ENCODE assay signal across 1 cellular context in the genomic region with DNA sequence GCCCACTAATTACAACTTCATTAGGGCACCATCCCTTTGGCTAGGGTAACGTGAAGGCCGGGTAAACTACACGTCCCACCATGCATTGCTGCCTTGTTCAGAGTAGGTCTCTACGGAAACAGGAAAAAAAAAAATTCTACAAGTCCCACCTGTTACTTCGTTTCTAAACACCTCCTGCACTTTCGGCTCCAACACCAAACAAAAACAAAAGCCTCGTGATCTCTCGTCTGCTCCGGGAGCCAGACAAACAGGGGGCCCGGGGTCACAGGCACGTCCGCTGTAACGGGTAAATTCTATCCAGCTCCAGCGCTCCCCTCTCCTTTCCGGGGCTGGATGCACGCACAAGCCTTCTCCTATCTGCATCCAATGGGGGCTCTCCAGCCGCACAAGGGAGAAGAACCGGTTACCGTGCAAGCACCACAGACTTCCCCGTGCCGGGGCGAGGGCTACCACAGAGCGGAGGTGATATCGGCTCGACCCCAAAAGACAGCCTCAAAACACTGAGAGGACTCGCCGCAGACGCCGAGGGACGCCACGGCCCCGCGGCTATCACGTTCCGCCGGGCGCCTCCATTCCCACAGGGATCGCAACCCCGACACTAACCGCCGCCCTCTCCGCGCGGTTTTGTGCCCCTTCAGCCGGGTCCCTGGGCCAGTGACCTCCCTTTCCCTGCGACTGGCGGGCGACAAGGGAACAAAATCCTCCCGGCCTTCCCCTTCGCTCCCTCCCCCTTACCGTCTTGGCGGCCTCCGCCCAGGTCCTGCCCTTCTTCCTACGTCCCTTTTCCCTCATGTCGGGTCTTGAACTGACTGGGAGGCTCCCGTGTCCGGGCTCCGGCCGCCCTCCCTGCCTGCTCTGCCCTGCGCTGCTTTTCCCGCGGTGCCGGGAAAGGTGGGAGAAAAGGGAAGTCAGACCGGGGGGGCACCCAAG.
TF ChIP-seq lines count a peak whose summit lies in the region.

No MANE protein-coding gene starts in this region.

TF ChIP-seq in K562, 482 proteins besides CTCF, POLR2A, EP300 and RAD21 (continued from another document and continues in another):
- TF ChIP-seq, protein P1, sequence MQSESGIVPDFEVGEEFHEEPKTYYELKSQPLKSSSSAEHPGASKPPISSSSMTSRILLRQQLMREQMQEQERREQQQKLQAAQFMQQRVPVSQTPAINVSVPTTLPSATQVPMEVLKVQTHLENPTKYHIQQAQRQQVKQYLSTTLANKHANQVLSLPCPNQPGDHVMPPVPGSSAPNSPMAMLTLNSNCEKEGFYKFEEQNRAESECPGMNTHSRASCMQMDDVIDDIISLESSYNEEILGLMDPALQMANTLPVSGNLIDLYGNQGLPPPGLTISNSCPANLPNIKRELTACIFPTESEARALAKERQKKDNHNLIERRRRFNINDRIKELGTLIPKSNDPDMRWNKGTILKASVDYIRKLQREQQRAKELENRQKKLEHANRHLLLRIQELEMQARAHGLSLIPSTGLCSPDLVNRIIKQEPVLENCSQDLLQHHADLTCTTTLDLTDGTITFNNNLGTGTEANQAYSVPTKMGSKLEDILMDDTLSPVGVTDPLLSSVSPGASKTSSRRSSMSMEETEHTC (IDR thresholded peaks at IDR 0.05), result no peak
- TF ChIP-seq, protein P2, sequence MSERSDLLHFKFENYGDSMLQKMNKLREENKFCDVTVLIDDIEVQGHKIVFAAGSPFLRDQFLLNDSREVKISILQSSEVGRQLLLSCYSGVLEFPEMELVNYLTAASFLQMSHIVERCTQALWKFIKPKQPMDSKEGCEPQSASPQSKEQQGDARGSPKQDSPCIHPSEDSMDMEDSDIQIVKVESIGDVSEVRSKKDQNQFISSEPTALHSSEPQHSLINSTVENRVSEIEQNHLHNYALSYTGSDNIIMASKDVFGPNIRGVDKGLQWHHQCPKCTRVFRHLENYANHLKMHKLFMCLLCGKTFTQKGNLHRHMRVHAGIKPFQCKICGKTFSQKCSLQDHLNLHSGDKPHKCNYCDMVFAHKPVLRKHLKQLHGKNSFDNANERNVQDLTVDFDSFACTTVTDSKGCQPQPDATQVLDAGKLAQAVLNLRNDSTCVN (CRISPR knock-in tag; IDR thresholded peaks at IDR 0.05), result no peak
- TF ChIP-seq SRSF7 (optimal IDR thresholded peaks at IDR 0.05; ENCODE audit: low read depth, low read length) (no peak), SMARCE1 (IDR thresholded peaks at IDR 0.05) (0 out of 2 replicates have a peak, but pooled peaks have one; percentile 10), TEAD1 (CRISPR knock-in tag; IDR thresholded peaks at IDR 0.05) (0 out of 4 replicates have a peak, but pooled peaks of 1 of the 2 experiments have one; percentile 9), POLR2H (tag; IDR thresholded peaks at IDR 0.05; ENCODE audit: low read depth) (no peak), SRSF1 (IDR thresholded peaks at IDR 0.05; ENCODE audit: low read depth, low read length) (no peak), HCFC1 (IDR thresholded peaks at IDR 0.05; ENCODE audit: low read depth, low read length) (peak; percentile 85), NFYB (IDR thresholded peaks at IDR 0.05; ENCODE audit: extremely low read depth, insufficient read length) (no peak), PTTG1 (tag; IDR thresholded peaks at IDR 0.05; ENCODE audit: low read depth) (no peak), CCNT2 (IDR thresholded peaks at IDR 0.05; ENCODE audit: borderline replicate concordance, extremely low read depth, insufficient read length, low read depth, low read length) (peak; percentile 37), MAFF (IDR thresholded peaks at IDR 0.05; ENCODE audit: low read length) (no peak), MYC (IDR thresholded peaks at IDR 0.05; ENCODE audit: low read depth, low read length) (peak; percentile 13; the same call in 1 of the 2 replicates), MYC (CRISPR knock-in tag; IDR thresholded peaks at IDR 0.05; ENCODE audit: borderline replicate concordance, low read depth) (0 out of 2 replicates have a peak, but pooled peaks have one; percentile 65), KAT8 (IDR thresholded peaks at IDR 0.05; ENCODE audit: low read depth) (no peak), ZNF77 (CRISPR knock-in tag; IDR thresholded peaks at IDR 0.05) (no peak), ZEB2 (IDR thresholded peaks at IDR 0.05) (no peak), PML (IDR thresholded peaks at IDR 0.05; ENCODE audit: low read length) (peak; percentile 43), ARID2 (IDR thresholded peaks at IDR 0.05) (no peak), RCOR1 (IDR thresholded peaks at IDR 0.05; ENCODE audit: borderline replicate concordance in 1 of 2, low read depth in 2 of 2, low read length in 2 of 2) (no peak), ZNF41 (CRISPR knock-in tag; conservative IDR thresholded peaks at IDR 0.05) (no peak), CAMTA2 (CRISPR knock-in tag; conservative IDR thresholded peaks at IDR 0.05) (no peak), GATAD2A (IDR thresholded peaks at IDR 0.05) (no peak), EWSR1 (IDR thresholded peaks at IDR 0.05; ENCODE audit: borderline replicate concordance, low read depth, partially characterized antibody) (no peak), HDAC2 (IDR thresholded peaks at IDR 0.05) (peak; percentile 32; the same call in 1 of the 2 replicates), POLR2G (IDR thresholded peaks at IDR 0.05; ENCODE audit: low read depth, low read length) (peak; percentile 95), NCOA4 (IDR thresholded peaks at IDR 0.05; ENCODE audit: partially characterized antibody) (no peak), JUNB (CRISPR knock-in tag; conservative IDR thresholded peaks at IDR 0.05) (no peak), RFX5 (IDR thresholded peaks at IDR 0.05; ENCODE audit: low read depth, low read length) (no peak), MTF1 (CRISPR knock-in tag; IDR thresholded peaks at IDR 0.05; ENCODE audit: borderline replicate concordance) (no peak)
- TF ChIP-seq, protein P3, sequence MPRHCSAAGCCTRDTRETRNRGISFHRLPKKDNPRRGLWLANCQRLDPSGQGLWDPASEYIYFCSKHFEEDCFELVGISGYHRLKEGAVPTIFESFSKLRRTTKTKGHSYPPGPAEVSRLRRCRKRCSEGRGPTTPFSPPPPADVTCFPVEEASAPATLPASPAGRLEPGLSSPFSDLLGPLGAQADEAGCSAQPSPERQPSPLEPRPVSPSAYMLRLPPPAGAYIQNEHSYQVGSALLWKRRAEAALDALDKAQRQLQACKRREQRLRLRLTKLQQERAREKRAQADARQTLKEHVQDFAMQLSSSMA (CRISPR knock-in tag; IDR thresholded peaks at IDR 0.05), result no peak
- TF ChIP-seq, protein P4, sequence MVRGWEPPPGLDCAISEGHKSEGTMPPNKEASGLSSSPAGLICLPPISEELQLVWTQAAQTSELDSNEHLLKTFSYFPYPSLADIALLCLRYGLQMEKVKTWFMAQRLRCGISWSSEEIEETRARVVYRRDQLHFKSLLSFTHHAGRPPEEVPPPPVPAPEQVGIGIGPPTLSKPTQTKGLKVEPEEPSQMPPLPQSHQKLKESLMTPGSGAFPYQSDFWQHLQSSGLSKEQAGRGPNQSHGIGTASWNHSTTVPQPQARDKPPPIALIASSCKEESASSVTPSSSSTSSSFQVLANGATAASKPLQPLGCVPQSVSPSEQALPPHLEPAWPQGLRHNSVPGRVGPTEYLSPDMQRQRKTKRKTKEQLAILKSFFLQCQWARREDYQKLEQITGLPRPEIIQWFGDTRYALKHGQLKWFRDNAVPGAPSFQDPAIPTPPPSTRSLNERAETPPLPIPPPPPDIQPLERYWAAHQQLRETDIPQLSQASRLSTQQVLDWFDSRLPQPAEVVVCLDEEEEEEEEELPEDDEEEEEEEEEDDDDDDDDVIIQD (CRISPR knock-in tag; IDR thresholded peaks at IDR 0.05), result no peak
- TF ChIP-seq, protein P5, sequence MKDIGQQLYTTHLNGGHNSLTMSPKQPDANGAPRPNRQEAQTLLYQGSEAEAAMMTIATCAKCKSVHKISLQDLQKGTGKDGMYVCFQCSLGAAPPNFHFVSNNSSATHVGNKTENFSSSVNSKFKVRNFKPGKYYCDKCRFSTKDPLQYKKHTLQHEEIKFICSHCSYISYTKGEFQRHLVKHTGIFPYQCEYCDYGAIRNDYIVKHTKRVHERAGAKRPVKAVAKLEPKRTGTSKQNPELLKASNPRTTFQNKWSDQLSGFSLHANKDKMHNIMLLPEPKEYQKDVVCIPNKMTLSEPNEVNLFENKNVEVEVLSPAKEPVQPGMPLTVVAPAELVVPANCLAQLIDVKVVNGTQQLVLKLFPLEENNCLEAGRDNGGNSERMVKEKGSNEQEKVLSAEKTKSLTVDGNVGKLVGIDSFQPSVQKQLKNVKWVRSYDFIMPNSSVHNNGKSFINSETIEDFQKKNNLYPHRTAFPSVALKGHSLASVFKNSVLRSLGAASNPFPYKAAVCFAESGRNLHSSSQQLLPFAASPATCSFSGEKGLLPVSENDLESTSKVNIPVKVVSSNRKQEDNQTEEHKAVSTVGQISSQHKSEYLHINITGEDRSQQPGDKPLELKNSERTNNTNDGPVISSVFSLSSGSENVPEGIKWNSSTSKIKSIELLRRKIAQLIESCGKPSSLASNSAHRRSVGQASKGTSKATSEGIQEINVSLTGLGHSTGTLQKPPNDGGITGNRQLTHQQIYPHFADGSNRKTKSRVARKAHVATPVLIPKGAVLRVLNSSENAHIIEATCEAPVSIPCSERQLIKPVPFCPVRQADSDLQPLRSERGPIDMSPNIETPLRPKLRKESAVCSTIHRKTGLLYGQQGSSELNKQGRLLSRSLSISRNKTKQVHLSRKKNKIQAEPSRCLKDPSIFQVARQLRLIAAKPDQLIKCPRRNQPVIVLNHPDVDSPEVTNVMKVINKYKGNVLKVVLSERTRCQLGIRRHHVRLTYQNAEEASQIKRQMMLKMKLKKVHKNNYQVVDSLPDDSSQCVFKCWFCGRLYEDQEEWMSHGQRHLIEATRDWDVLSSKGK (CRISPR knock-in tag; IDR thresholded peaks at IDR 0.05), result no peak
- TF ChIP-seq, protein P6, sequence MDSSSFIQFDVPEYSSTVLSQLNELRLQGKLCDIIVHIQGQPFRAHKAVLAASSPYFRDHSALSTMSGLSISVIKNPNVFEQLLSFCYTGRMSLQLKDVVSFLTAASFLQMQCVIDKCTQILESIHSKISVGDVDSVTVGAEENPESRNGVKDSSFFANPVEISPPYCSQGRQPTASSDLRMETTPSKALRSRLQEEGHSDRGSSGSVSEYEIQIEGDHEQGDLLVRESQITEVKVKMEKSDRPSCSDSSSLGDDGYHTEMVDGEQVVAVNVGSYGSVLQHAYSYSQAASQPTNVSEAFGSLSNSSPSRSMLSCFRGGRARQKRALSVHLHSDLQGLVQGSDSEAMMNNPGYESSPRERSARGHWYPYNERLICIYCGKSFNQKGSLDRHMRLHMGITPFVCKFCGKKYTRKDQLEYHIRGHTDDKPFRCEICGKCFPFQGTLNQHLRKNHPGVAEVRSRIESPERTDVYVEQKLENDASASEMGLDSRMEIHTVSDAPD (CRISPR knock-in tag; IDR thresholded peaks at IDR 0.05), result no peak
- TF ChIP-seq, protein P7, sequence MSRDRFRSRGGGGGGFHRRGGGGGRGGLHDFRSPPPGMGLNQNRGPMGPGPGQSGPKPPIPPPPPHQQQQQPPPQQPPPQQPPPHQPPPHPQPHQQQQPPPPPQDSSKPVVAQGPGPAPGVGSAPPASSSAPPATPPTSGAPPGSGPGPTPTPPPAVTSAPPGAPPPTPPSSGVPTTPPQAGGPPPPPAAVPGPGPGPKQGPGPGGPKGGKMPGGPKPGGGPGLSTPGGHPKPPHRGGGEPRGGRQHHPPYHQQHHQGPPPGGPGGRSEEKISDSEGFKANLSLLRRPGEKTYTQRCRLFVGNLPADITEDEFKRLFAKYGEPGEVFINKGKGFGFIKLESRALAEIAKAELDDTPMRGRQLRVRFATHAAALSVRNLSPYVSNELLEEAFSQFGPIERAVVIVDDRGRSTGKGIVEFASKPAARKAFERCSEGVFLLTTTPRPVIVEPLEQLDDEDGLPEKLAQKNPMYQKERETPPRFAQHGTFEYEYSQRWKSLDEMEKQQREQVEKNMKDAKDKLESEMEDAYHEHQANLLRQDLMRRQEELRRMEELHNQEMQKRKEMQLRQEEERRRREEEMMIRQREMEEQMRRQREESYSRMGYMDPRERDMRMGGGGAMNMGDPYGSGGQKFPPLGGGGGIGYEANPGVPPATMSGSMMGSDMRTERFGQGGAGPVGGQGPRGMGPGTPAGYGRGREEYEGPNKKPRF (IDR thresholded peaks at IDR 0.05; ENCODE audit: low read depth, low read length), result no peak
- TF ChIP-seq, protein P8, sequence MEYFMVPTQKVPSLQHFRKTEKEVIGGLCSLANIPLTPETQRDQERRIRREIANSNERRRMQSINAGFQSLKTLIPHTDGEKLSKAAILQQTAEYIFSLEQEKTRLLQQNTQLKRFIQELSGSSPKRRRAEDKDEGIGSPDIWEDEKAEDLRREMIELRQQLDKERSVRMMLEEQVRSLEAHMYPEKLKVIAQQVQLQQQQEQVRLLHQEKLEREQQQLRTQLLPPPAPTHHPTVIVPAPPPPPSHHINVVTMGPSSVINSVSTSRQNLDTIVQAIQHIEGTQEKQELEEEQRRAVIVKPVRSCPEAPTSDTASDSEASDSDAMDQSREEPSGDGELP (CRISPR knock-in tag; IDR thresholded peaks at IDR 0.05; ENCODE audit: borderline replicate concordance), result no peak
- TF ChIP-seq, protein P9, sequence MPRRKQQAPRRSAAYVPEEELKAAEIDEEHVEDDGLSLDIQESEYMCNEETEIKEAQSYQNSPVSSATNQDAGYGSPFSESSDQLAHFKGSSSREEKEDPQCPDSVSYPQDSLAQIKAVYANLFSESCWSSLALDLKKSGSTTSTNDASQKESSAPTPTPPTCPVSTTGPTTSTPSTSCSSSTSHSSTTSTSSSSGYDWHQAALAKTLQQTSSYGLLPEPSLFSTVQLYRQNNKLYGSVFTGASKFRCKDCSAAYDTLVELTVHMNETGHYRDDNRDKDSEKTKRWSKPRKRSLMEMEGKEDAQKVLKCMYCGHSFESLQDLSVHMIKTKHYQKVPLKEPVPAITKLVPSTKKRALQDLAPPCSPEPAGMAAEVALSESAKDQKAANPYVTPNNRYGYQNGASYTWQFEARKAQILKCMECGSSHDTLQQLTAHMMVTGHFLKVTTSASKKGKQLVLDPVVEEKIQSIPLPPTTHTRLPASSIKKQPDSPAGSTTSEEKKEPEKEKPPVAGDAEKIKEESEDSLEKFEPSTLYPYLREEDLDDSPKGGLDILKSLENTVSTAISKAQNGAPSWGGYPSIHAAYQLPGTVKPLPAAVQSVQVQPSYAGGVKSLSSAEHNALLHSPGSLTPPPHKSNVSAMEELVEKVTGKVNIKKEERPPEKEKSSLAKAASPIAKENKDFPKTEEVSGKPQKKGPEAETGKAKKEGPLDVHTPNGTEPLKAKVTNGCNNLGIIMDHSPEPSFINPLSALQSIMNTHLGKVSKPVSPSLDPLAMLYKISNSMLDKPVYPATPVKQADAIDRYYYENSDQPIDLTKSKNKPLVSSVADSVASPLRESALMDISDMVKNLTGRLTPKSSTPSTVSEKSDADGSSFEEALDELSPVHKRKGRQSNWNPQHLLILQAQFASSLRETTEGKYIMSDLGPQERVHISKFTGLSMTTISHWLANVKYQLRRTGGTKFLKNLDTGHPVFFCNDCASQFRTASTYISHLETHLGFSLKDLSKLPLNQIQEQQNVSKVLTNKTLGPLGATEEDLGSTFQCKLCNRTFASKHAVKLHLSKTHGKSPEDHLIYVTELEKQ (CRISPR knock-in tag; IDR thresholded peaks at IDR 0.05), result no peak
- TF ChIP-seq, protein P10, sequence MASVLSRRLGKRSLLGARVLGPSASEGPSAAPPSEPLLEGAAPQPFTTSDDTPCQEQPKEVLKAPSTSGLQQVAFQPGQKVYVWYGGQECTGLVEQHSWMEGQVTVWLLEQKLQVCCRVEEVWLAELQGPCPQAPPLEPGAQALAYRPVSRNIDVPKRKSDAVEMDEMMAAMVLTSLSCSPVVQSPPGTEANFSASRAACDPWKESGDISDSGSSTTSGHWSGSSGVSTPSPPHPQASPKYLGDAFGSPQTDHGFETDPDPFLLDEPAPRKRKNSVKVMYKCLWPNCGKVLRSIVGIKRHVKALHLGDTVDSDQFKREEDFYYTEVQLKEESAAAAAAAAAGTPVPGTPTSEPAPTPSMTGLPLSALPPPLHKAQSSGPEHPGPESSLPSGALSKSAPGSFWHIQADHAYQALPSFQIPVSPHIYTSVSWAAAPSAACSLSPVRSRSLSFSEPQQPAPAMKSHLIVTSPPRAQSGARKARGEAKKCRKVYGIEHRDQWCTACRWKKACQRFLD (CRISPR knock-in tag; IDR thresholded peaks at IDR 0.05), result no peak; the same call in none of the 2 replicates
